ENCODE assay signal across 8 cellular contexts in genomic region chr1:208086116-208086515, GRCh38.
A peak's percentile ranks its signal among the peaks of the same experiment; 100 is the strongest.
DNase-seq lines count a peak whose midpoint lies in the region; ATAC-seq and TF ChIP-seq lines count a peak whose summit lies in the region.

No MANE protein-coding gene starts in this region.

- peak overlapping the region; percentile 80 for H3K4me2 ChIP-seq in BLaER1

- H3K4me3 Mint-ChIP-seq in chondrocyte (ENCODE audit: unreplicated experiment) (peak overlapping the region; percentile 43), natural killer cell (peak overlapping the region; percentile 90)

- no peaks in the 10 kb centered on the region for H3K27me3 ChIP-seq in BLaER1

- TF ChIP-seq CTCF in chondrocyte (IDR thresholded peaks at IDR 0.05): no peak
- TF ChIP-seq CTCF in natural killer cell (IDR thresholded peaks at IDR 0.05): no peak

- no peaks in the 10 kb centered on the region for H4K20me1 ChIP-seq in BLaER1

- peak overlapping the region; percentile 64 for H3K9ac ChIP-seq in BLaER1

- no peaks in the 10 kb centered on the region for H3K27me3 Mint-ChIP-seq in chondrocyte (ENCODE audit: low read depth)
- no peaks in the 10 kb centered on the region for H3K27me3 Mint-ChIP-seq in natural killer cell (ENCODE audit: low read depth in 2 of 2)

- DNase-seq in chondrocyte (ENCODE audit: low spot score) (no peak), natural killer cell (no peak), 8988T (no peak), NCI-H82 treated with DMSO at 0.1 percent for 48 hours (lab: John Stamatoyannopoulos, UW; ENCODE audit: unreplicated experiment) (no peak)

- intact Hi-C loops in natural killer cell (cut with micrococcal nuclease): no loop called here

- H3K4me1 Mint-ChIP-seq in chondrocyte (ENCODE audit: low read depth) (peaks cover 34% of the 10 kb centered on the region), natural killer cell (peaks cover 12 to 15% of the 10 kb centered on the region in 2 donors)

- H3K36me3 Mint-ChIP-seq in chondrocyte (ENCODE audit: low read depth): peaks cover 17% of the 10 kb centered on the region
- no peaks in the 10 kb centered on the region for H3K36me3 Mint-ChIP-seq in natural killer cell

- peaks cover 14% of the 10 kb centered on the region for H3K4me1 ChIP-seq in BLaER1

- ATAC-seq in HG02970 (IDR thresholded peaks at IDR 0.05; ENCODE audit: low FRiP score, unreplicated experiment): peak; percentile 5
- no peak for ATAC-seq in natural killer cell
- ATAC-seq in HG03196 (IDR thresholded peaks at IDR 0.05; ENCODE audit: unreplicated experiment): no peak
- no peak for ATAC-seq in GM19463 (IDR thresholded peaks at IDR 0.05; ENCODE audit: unreplicated experiment)

- H3K27ac Mint-ChIP-seq in chondrocyte (ENCODE audit: unreplicated experiment): peak overlapping the region; percentile 94
- peak overlapping the region; percentile 77 to 79 for H3K27ac Mint-ChIP-seq in natural killer cell

- peak overlapping the region; percentile 44 for H3K4me3 ChIP-seq in BLaER1

- H3K9me3 Mint-ChIP-seq in chondrocyte (ENCODE audit: low read depth) (no peaks in the 10 kb centered on the region), natural killer cell (no peaks in the 10 kb centered on the region)

- no peaks in the 10 kb centered on the region for H3K36me3 ChIP-seq in BLaER1

- no peaks in the 10 kb centered on the region for H3K9me3 ChIP-seq in BLaER1

- H3K27ac ChIP-seq in BLaER1: peak overlapping the region; percentile 58; the same call in 1 of the 2 replicates
